In the genomic region with DNA sequence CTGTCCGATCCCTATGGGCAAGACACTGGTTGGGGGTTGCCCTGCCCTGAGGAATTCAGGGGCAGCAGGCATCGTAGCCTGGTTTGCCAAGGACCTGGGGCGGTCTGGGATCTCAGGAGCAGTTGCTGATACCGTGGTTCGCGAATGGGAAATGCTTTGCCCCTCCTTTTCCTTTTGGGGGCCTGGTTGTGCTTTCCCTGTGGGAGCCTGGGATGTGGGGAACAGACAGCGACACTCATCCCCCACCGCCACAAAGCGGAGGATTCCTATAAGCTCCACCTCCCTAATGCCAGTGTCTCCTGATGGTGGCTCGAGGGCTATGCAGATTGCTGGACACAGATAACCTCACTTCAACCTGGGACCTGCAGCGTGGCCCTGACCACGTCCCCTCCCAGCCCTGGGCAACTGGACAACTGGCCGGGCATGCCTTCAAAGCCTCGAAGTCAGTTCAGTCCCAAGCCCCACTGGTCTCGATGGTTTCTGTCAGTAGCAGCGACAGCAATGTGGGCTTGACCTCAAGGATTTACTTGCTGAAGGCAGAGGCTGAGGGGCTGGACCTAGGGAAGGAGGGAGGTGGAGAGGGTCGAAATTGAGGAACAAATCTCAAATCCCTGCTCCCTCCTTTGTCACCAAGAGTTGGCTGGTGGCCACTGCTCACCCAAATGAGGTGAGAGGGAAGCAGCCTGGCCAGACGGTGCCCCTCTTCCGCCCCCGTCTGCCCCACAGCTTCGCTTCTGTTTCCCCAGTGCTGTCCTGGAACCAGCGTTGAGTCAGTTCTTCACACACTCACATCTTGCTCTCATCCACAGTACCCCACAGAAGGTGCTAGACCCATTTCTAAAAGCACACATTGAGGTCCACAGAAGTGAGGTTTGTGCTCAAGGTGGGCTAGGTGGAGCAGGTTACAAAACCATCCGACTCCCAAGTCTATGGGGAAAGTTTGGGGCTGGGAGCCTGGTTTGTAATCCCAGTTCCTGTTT, we compare ENCODE assay signal across 8 cellular contexts. TPM values are rescaled to one million over a fixed set of nuclear protein-coding genes. Genes with fewer than 3 reads are reported as not detected.
DNase-seq lines count a peak whose midpoint lies in the region; ATAC-seq and TF ChIP-seq lines count a peak whose summit lies in the region.

No MANE protein-coding gene starts in this region.

- no peak for TF ChIP-seq CTCF in H9 (conservative IDR thresholded peaks at IDR 0.05)
- TF ChIP-seq CTCF in hepatocyte (IDR thresholded peaks at IDR 0.05; ENCODE audit: poor library complexity) = no peak

- no peak overlapping the region for H3K4me2 ChIP-seq in H9 (ENCODE audit: insufficient read depth, insufficient read length, low read length)
- H3K4me2 ChIP-seq in hepatocyte = peak overlapping the region; percentile 77

- H3K4me3 Mint-ChIP-seq in H9 = peak overlapping the region; percentile 87 to 95
- peak overlapping the region; percentile 82 for H3K4me3 Mint-ChIP-seq in activated CD4-positive, alpha-beta memory T cell treated with anti-CD3 and anti-CD28 coated beads for 36 hours

- no peak overlapping the region for H3K4ac ChIP-seq in H9 (ENCODE audit: low read depth, low read length)

- no peaks in the 10 kb centered on the region for H3K27me3 Mint-ChIP-seq in H9 (ENCODE audit: low read depth)
- no peaks in the 10 kb centered on the region for H3K27me3 Mint-ChIP-seq in activated CD4-positive, alpha-beta memory T cell treated with anti-CD3 and anti-CD28 coated beads for 36 hours

- no peak overlapping the region for H2BK12ac ChIP-seq in H9 (ENCODE audit: insufficient read length, low read depth, low read length)

- peaks cover 5% of the 10 kb centered on the region for H3K23me2 ChIP-seq in H9 (ENCODE audit: insufficient read length, low read depth, low read length, poor library complexity, severe bottlenecking)

- H3K79me1 ChIP-seq in H9 (ENCODE audit: insufficient read depth, low read depth, low read length, poor library complexity, severe bottlenecking) = no peaks in the 10 kb centered on the region

- no peak overlapping the region for H4K91ac ChIP-seq in H9 (ENCODE audit: insufficient read length, low read depth, low read length)

- CTCF ChIA-PET in activated CD4-positive, alpha-beta memory T cell treated with anti-CD3 and anti-CD28 coated beads for 36 hours (lab: Charles Lee) = no interaction called here

- H3K14ac ChIP-seq in H9 (ENCODE audit: insufficient read depth, low read length) = no peak overlapping the region; the same call in 1 of the 2 replicates

- H2BK5ac ChIP-seq in H9 (ENCODE audit: insufficient read length, low read length) = no peak overlapping the region

- H3K9me3 Mint-ChIP-seq in H9 = peaks cover 0 to 3% of the 10 kb centered on the region in 2 experiments; a peak in 1 of 5 replicates
- H3K9me3 Mint-ChIP-seq in activated CD4-positive, alpha-beta memory T cell treated with anti-CD3 and anti-CD28 coated beads for 36 hours = no peaks in the 10 kb centered on the region

- H3K36me3 Mint-ChIP-seq in H9 (ENCODE audit: insufficient read depth in 1 of 3, low read depth in 3 of 3) = peaks cover 0 to 5% (median under 1%) of the 10 kb centered on the region in 3 experiments; a peak in 4 of 7 replicates
- peaks cover 22% of the 10 kb centered on the region for H3K36me3 Mint-ChIP-seq in activated CD4-positive, alpha-beta memory T cell treated with anti-CD3 and anti-CD28 coated beads for 36 hours

- H3K27ac ChIP-seq in H9 (ENCODE audit: insufficient read length, low read depth, low read length) (no peak overlapping the region), hepatocyte (peak overlapping the region; percentile 100), skeletal muscle tissue (ENCODE audit: low read depth, low read length) (peak overlapping the region; percentile 99)

- WGBS in H9 (ENCODE audit: extremely low coverage, insufficient read length, low lambda C conversion rate) = no CpG with 5 or more reads among the region's 23 CpGs
- WGBS in hepatocyte (ENCODE audit: low lambda C conversion rate, missing lambda C conversion rate) = 78% methylated on average over 23 of the region's 23 CpGs

- no peak overlapping the region for H2BK20ac ChIP-seq in H9 (ENCODE audit: low read depth, low read length, poor library complexity, severe bottlenecking)

- H3K27me3 ChIP-seq in H9 (ENCODE audit: insufficient read depth, low read length) = no peaks in the 10 kb centered on the region
- H3K27me3 ChIP-seq in hepatocyte = no peaks in the 10 kb centered on the region
- no peaks in the 10 kb centered on the region for H3K27me3 ChIP-seq in skeletal muscle tissue (ENCODE audit: control insufficient read depth in 3 of 3, insufficient read depth in 3 of 3, low read length in 3 of 3)

- peak overlapping the region; percentile 44 to 74 (median 72); a peak in 4 of 7 replicates for H3K27ac Mint-ChIP-seq in H9
- peak overlapping the region; percentile 98 for H3K27ac Mint-ChIP-seq in activated CD4-positive, alpha-beta memory T cell treated with anti-CD3 and anti-CD28 coated beads for 36 hours

- ATAC-seq in HG03025 (IDR thresholded peaks at IDR 0.05; ENCODE audit: low FRiP score, unreplicated experiment) = no peak
- no peak for ATAC-seq in GM21825 (IDR thresholded peaks at IDR 0.05; ENCODE audit: unreplicated experiment)
- ATAC-seq in GM21423 (IDR thresholded peaks at IDR 0.05; ENCODE audit: unreplicated experiment) = no peak

- no peak overlapping the region for H3K18ac ChIP-seq in H9 (ENCODE audit: insufficient read length, low read depth, low read length)

- H2AK5ac ChIP-seq in H9 (ENCODE audit: insufficient read length, low read length) = no peak overlapping the region

- no peak overlapping the region for H2BK15ac ChIP-seq in H9 (ENCODE audit: low read depth, low read length)

- H4K20me1 ChIP-seq in H9 (ENCODE audit: control insufficient read depth, insufficient read depth, insufficient read length) (peaks cover 3% of the 10 kb centered on the region), hepatocyte (ENCODE audit: insufficient read depth, poor library complexity, severe bottlenecking) (peaks cover 31% of the 10 kb centered on the region)

- H3K36me3 ChIP-seq in hepatocyte (replicated peaks; ENCODE audit: insufficient read depth, low read depth) = no peaks in the 10 kb centered on the region
- peaks cover 0 to 21% (median 4%) of the 10 kb centered on the region in 3 donors for H3K36me3 ChIP-seq in skeletal muscle tissue (ENCODE audit: control insufficient read depth in 3 of 3, insufficient read depth in 3 of 3, low read length in 3 of 3)

- no peak overlapping the region for H3K23ac ChIP-seq in H9 (ENCODE audit: insufficient read length, low read depth, low read length)

- H3K9me2 ChIP-seq in hepatocyte (replicated peaks; ENCODE audit: insufficient read depth) = no peaks in the 10 kb centered on the region

- no peak overlapping the region for H3T11ph ChIP-seq in H9 (ENCODE audit: low read length)

- no peak overlapping the region for H4K5ac ChIP-seq in H9 (ENCODE audit: insufficient read length, low read depth, low read length)

- no peak overlapping the region for H2BK120ac ChIP-seq in H9 (ENCODE audit: low read depth, low read length, poor library complexity, severe bottlenecking)

- H3K9ac ChIP-seq in H9 (ENCODE audit: extremely low read depth, insufficient read length, low read length) (no peak overlapping the region), skeletal muscle tissue (ENCODE audit: low read depth in 1 of 3, low read length in 3 of 3) (peak overlapping the region; percentile 100)

- DNase-seq in H9 (no peak), hepatocyte (ENCODE audit: low spot score) (no peak), SHP77 (lab: John Stamatoyannopoulos, UW) (no peak)
- no peak for DNase-seq in activated CD4-positive, alpha-beta memory T cell treated with anti-CD3 and anti-CD28 coated beads for 36 hours

- H3K4me3 ChIP-seq in hepatocyte (peak overlapping the region; percentile 56), skeletal muscle tissue (ENCODE audit: low read length in 3 of 3) (peak overlapping the region; percentile 80 to 99 (median 98))

- H3K79me2 ChIP-seq in H9 (ENCODE audit: insufficient read depth, low read length) (peaks cover 1% of the 10 kb centered on the region; the same call in 1 of the 2 replicates), hepatocyte (peaks cover 34% of the 10 kb centered on the region)

- H2AFZ ChIP-seq in H9 (ENCODE audit: low read length) (no peak overlapping the region), hepatocyte (no peak overlapping the region)

- H3K4me1 ChIP-seq in H9 (ENCODE audit: insufficient read depth, low read length) = peaks cover 3% of the 10 kb centered on the region; the same call in 1 of the 2 replicates
- peaks cover 23% of the 10 kb centered on the region for H3K4me1 ChIP-seq in hepatocyte (ENCODE audit: insufficient read depth)
- H3K4me1 ChIP-seq in skeletal muscle tissue (ENCODE audit: control insufficient read depth in 3 of 3, insufficient read depth in 3 of 3, low read length in 3 of 3) = peaks cover 17 to 39% (median 36%) of the 10 kb centered on the region in 3 donors

- POLR2A ChIA-PET in activated CD4-positive, alpha-beta memory T cell treated with anti-CD3 and anti-CD28 coated beads for 36 hours (lab: Charles Lee) = interaction anchor here (0.5 kb wide), 1 partner anchor 196 kb away, joined by 3 read pairs; no protein-coding TSS in a partner anchor

- H3K9me3 ChIP-seq in H9 (ENCODE audit: control insufficient read depth, low read depth, low read length) = no peaks in the 10 kb centered on the region
- H3K9me3 ChIP-seq in hepatocyte (ENCODE audit: low read depth) = no peaks in the 10 kb centered on the region
- no peaks in the 10 kb centered on the region for H3K9me3 ChIP-seq in skeletal muscle tissue (ENCODE audit: control insufficient read depth in 3 of 3, low read length in 3 of 3)

- H3K4me1 Mint-ChIP-seq in H9 = peaks cover 39 to 53% of the 10 kb centered on the region in 2 experiments
- peaks cover 19% of the 10 kb centered on the region for H3K4me1 Mint-ChIP-seq in activated CD4-positive, alpha-beta memory T cell treated with anti-CD3 and anti-CD28 coated beads for 36 hours (ENCODE audit: low read depth)

- intact Hi-C loops in activated CD4-positive, alpha-beta memory T cell treated with anti-CD3 and anti-CD28 coated beads for 36 hours (cut with micrococcal nuclease) = loop anchor here (5.0 kb wide), 4 partner anchors 93 to 538 kb away; a partner anchor contains a TSS

- no peak overlapping the region for H3K56ac ChIP-seq in H9 (ENCODE audit: insufficient read length, low read depth, low read length)

- no peak overlapping the region for H4K8ac ChIP-seq in H9 (replicated peaks; ENCODE audit: insufficient read length, low read depth, low read length)

RNA-seq across cellular contexts. Expression of a gene that starts 3.5 kb away (rescaled TPM):
- total RNA-seq in H9 (2021) = 22.6 and 25.3 TPM in 2 replicates
- 10 to 100 TPM; 53.3 to 56.5 TPM for total RNA-seq in activated CD4-positive, alpha-beta memory T cell treated with anti-CD3 and anti-CD28 coated beads for 36 hours
- 58.9 and 60.9 TPM in 2 replicates for total RNA-seq in hepatocyte
- 159 and 183 TPM in 2 replicates for polyA plus RNA-seq in hepatocyte
- total RNA-seq in skeletal muscle tissue = 7.3 TPM

RNA-seq across cellular contexts. Expression of a gene that starts 40.6 kb away (rescaled TPM):
- total RNA-seq in H9 (2021) (29.3 and 32.4 TPM in 2 replicates), hepatocyte (24.5 and 29.5 TPM in 2 replicates), skeletal muscle tissue (5.7 TPM)
- total RNA-seq in activated CD4-positive, alpha-beta memory T cell treated with anti-CD3 and anti-CD28 coated beads for 36 hours = 10 to 100 TPM; 15.0 to 16.9 TPM
- polyA plus RNA-seq in hepatocyte = 39.1 and 46.2 TPM in 2 replicates
